ENCODE assay signal across 7 cellular contexts in genomic region chr22:33000342-33001280, GRCh38. TPM values are rescaled to one million over a fixed set of nuclear protein-coding genes. Genes with fewer than 3 reads are reported as not detected.
A peak's percentile ranks its signal among the peaks of the same experiment; 100 is the strongest.
DNase-seq lines count a peak whose midpoint lies in the region; ATAC-seq and TF ChIP-seq lines count a peak whose summit lies in the region.

No MANE protein-coding gene starts in this region.

- H3K27me3 ChIP-seq in vagina: no peaks in the 10 kb centered on the region

- H3K4me3 ChIP-seq in GM12865 (ENCODE audit: low read depth, low read length) (no peak overlapping the region), fibroblast of pulmonary artery (replicated peaks; ENCODE audit: low read depth, low read length) (no peak overlapping the region), vagina (no peak overlapping the region)

- intact Hi-C loops in activated CD8-positive, alpha-beta T cell treated with anti-CD3 and anti-CD28 coated beads for 36 hours (cut with micrococcal nuclease): no loop called here
- intact Hi-C loops in natural killer cell (cut with micrococcal nuclease) (no loop called here), vagina (cut with DNase I) (no loop called here)

- no peak for ATAC-seq in activated CD8-positive, alpha-beta T cell treated with anti-CD3 and anti-CD28 coated beads for 36 hours
- ATAC-seq in natural killer cell: peak in 1 of 3 donors; percentile 42
- ATAC-seq in GM19328 (IDR thresholded peaks at IDR 0.05; ENCODE audit: unreplicated experiment): no peak

- peaks cover 2% of the 10 kb centered on the region for H3K4me1 Mint-ChIP-seq in activated CD8-positive, alpha-beta T cell treated with anti-CD3 and anti-CD28 coated beads for 36 hours (ENCODE audit: low read depth)
- no peaks in the 10 kb centered on the region for H3K4me1 Mint-ChIP-seq in natural killer cell

- H3K9me3 Mint-ChIP-seq in activated CD8-positive, alpha-beta T cell treated with anti-CD3 and anti-CD28 coated beads for 36 hours: no peaks in the 10 kb centered on the region
- no peaks in the 10 kb centered on the region for H3K9me3 Mint-ChIP-seq in natural killer cell

- H3K36me3 Mint-ChIP-seq in activated CD8-positive, alpha-beta T cell treated with anti-CD3 and anti-CD28 coated beads for 36 hours (ENCODE audit: low read depth): no peaks in the 10 kb centered on the region
- no peaks in the 10 kb centered on the region for H3K36me3 Mint-ChIP-seq in natural killer cell

- POLR2A ChIA-PET in activated CD8-positive, alpha-beta T cell treated with anti-CD3 and anti-CD28 coated beads for 36 hours (lab: Charles Lee): no interaction called here

- no peak for TF ChIP-seq POLR2A in vagina (IDR thresholded peaks at IDR 0.05)

- no peak overlapping the region for H3K4me3 Mint-ChIP-seq in activated CD8-positive, alpha-beta T cell treated with anti-CD3 and anti-CD28 coated beads for 36 hours
- no peak overlapping the region for H3K4me3 Mint-ChIP-seq in natural killer cell

- peak; percentile 19 for DNase-seq in GM12865 (ENCODE audit: low read depth)
- peak; percentile 57 for DNase-seq in NAMALWA (ENCODE audit: low spot score)
- DNase-seq in activated CD8-positive, alpha-beta T cell treated with anti-CD3 and anti-CD28 coated beads for 36 hours: peak; percentile 46
- DNase-seq in fibroblast of pulmonary artery (ENCODE audit: low read depth): peak; percentile 49
- no peak for DNase-seq in natural killer cell
- DNase-seq in vagina (ENCODE audit: extremely low spot score in 2 of 2): no peak

- no peaks in the 10 kb centered on the region for H3K9me3 ChIP-seq in vagina

- no peaks in the 10 kb centered on the region for H3K36me3 ChIP-seq in vagina

- no peak overlapping the region for H3K27ac ChIP-seq in vagina

- H3K4me1 ChIP-seq in vagina: peaks cover 15% of the 10 kb centered on the region

- CTCF ChIA-PET in activated CD8-positive, alpha-beta T cell treated with anti-CD3 and anti-CD28 coated beads for 36 hours (lab: Charles Lee): interaction anchor here (0.6 to 1.2 kb wide), 7 partner anchors 9 to 719 kb away, joined by 3 to 5 read pairs (median 3); no protein-coding TSS in a partner anchor

- no peak overlapping the region for H3K27ac Mint-ChIP-seq in activated CD8-positive, alpha-beta T cell treated with anti-CD3 and anti-CD28 coated beads for 36 hours
- no peak overlapping the region for H3K27ac Mint-ChIP-seq in natural killer cell

- peaks cover 7% of the 10 kb centered on the region for H3K27me3 Mint-ChIP-seq in activated CD8-positive, alpha-beta T cell treated with anti-CD3 and anti-CD28 coated beads for 36 hours
- H3K27me3 Mint-ChIP-seq in natural killer cell (ENCODE audit: low read depth in 2 of 2): peaks cover 3 to 5% of the 10 kb centered on the region in 2 donors

- peak; percentile 78 for TF ChIP-seq CTCF in GM12865 (IDR thresholded peaks at IDR 0.05; ENCODE audit: insufficient read depth, low read depth, low read length, missing control alignments)
- peak; percentile 88 for TF ChIP-seq CTCF in activated CD8-positive, alpha-beta T cell treated with anti-CD3 and anti-CD28 coated beads for 36 hours (IDR thresholded peaks at IDR 0.05)
- TF ChIP-seq CTCF in fibroblast of pulmonary artery (IDR thresholded peaks at IDR 0.05; ENCODE audit: low read length, missing control alignments): peak; percentile 94
- TF ChIP-seq CTCF in natural killer cell (IDR thresholded peaks at IDR 0.05): peak; percentile 52
- TF ChIP-seq CTCF in vagina (IDR thresholded peaks at IDR 0.05): peak; percentile 85 to 92 (median 92)

RNA-seq across cellular contexts. Expression of gene SYN3, which starts 57.6 kb away (rescaled TPM):
- not detected for total RNA-seq in activated CD8-positive, alpha-beta T cell treated with anti-CD3 and anti-CD28 coated beads for 36 hours
- under 1 TPM in 1 of 3 donors, not detected in 2; 0.78 TPM for total RNA-seq in natural killer cell
- total RNA-seq in vagina: not detected

Comparison
In these comparisons a context has a peak if more than half of its experiments do, and no peak if none do; other contexts are left out.
1. DNase-seq: peak in GM12865 (single experiment), NAMALWA (single experiment), activated CD8-positive, alpha-beta T cell treated with anti-CD3 and anti-CD28 coated beads for 36 hours (single experiment) and fibroblast of pulmonary artery (single experiment); none in natural killer cell (single experiment) and vagina (0 of 2).
2. Peak in every context shown above with its lines, with median percentiles within 50 percentile points of each other: CTCF ChIP-seq.